Comparison of ENCODE assay signal across 8 cellular contexts in genomic region chr6:144482142-144482541, GRCh38.
DNase-seq lines count a peak whose midpoint lies in the region; TF ChIP-seq lines count a peak whose summit lies in the region.

No MANE protein-coding gene starts in this region.

- intact Hi-C loops in adrenal gland (cut with DNase I): loop anchor here in 1 of 2 donors (10.0 kb wide), 1 partner anchor 267 kb away; no protein-coding TSS in a partner anchor

- TF ChIP-seq CTCF in adrenal gland (IDR thresholded peaks at IDR 0.05): peak; percentile 53 to 76 (median 66)
- peak; percentile 51 to 76 for TF ChIP-seq CTCF in right atrium auricular region (IDR thresholded peaks at IDR 0.05)

- H3K9me3 ChIP-seq in adrenal gland (replicated peaks in 1 of 3) (no peaks in the 10 kb centered on the region), right atrium auricular region (no peaks in the 10 kb centered on the region)

- H3K27me3 ChIP-seq in H7 (ENCODE audit: control insufficient read depth, insufficient read depth, low read length) (no peaks in the 10 kb centered on the region), adrenal gland (no peaks in the 10 kb centered on the region), right atrium auricular region (no peaks in the 10 kb centered on the region)

- H3K4me1 ChIP-seq in adrenal gland (replicated peaks in 1 of 2): peaks cover 10 to 16% of the 10 kb centered on the region in 2 donors
- peaks cover 0 to 36% of the 10 kb centered on the region in 2 donors for H3K4me1 ChIP-seq in right atrium auricular region

- H3K27ac ChIP-seq in adrenal gland: no peak overlapping the region
- no peak overlapping the region for H3K27ac ChIP-seq in right atrium auricular region

- WGBS in adrenal gland, 4 donors: 4 to 5% (median 4%) methylated on average over 4 of the region's 4 CpGs

- H3K4me3 ChIP-seq in H7 (ENCODE audit: insufficient read depth, low read depth, low read length): no peak overlapping the region
- no peak overlapping the region for H3K4me3 ChIP-seq in adrenal gland
- H3K4me3 ChIP-seq in right atrium auricular region: no peak overlapping the region
- H3K4me3 ChIP-seq in skeletal muscle cell (ENCODE audit: low read depth, low read length): no peak overlapping the region

- H3K36me3 ChIP-seq in H7 (replicated peaks; ENCODE audit: control insufficient read depth, insufficient read depth, low read length) (peaks cover 8% of the 10 kb centered on the region), adrenal gland (replicated peaks in 1 of 2) (peaks cover 0 to 25% of the 10 kb centered on the region in 2 donors), right atrium auricular region (peaks cover 25% of the 10 kb centered on the region)

- no peak for TF ChIP-seq POLR2A in adrenal gland (IDR thresholded peaks at IDR 0.05)

- DNase-seq in ELR (ENCODE audit: low read depth) (peak; percentile 86), H7 (peak; percentile 60), MV-4-11 (lab: John Stamatoyannopoulos, UW) (peak; percentile 71), T follicular helper cell (ENCODE audit: low read depth) (peak; percentile 58), adrenal gland (peak; percentile 71 to 94 (median 83)), right atrium auricular region (ENCODE audit: low spot score) (peak; percentile 78), skeletal muscle cell (ENCODE audit: low read depth) (peak; percentile 50), T1000 (lab: John Stamatoyannopoulos, UW) (no peak)
